In genomic region chr10:13282348-13282747, GRCh38 we compare ENCODE assay signal across 21 cellular contexts. TPM values are rescaled to one million over a fixed set of nuclear protein-coding genes. Genes with fewer than 3 reads are reported as not detected.
"Had no signal": no experiment of that assay in that cellular context is flagged by ENCODE, and none has a peak within 500 bp of the region (broad histone marks: within the 10 kb centered on the region; RNA-seq: fewer than 3 reads in every experiment).

No MANE protein-coding gene starts in this region.

RNA-seq across cellular contexts. Expression of gene UCMA, which starts 48.2 kb away (rescaled TPM):
- total RNA-seq: activated naive CD4-positive, alpha-beta T cell treated with anti-CD3 and anti-CD28 coated beads for 36 hours; activated naive CD4-positive, alpha-beta T cell treated with anti-CD3 and anti-CD28 coated beads, Interleukin-2, amount 50 U/mL, for 72 hours; activated naive CD8-positive, alpha-beta T cell treated with anti-CD3 and anti-CD28 coated beads for 36 hours; activated naive CD8-positive, alpha-beta T cell treated with anti-CD3 and anti-CD28 coated beads, Interleukin-2, amount 10 ng/mL, durations not matched to agents 7 days and 5 days; activated T-cell treated with anti-CD3 and anti-CD28 coated beads, Interleukin-2, amount 50 U/mL, for 4 hours; activated T-cell treated with anti-CD3 and anti-CD28 coated beads, Interleukin-2, amount 50 U/mL, for 72 hours; activated T-helper 1 cell treated with anti-CD3 and anti-CD28 coated beads, Interleukin-12 subunit alpha, Interleukin-12 subunit beta, Interleukin-2, Interleukin-4 antibody, amounts not matched to agents 30 ng/mL and 10 ng/mL and 1 ng/mL, durations not matched to agents 14 hours and 24 hours and 36 hours; activated T-helper 17 cell treated with anti-CD3 and anti-CD28 coated beads, Interleukin-2, amount 50 U/mL, for 72 hours; activated T-helper 2 cell treated with anti-CD3 and anti-CD28 coated beads, Interferon-gamma antibody, Interleukin-2, Interleukin-4, amounts not matched to agents 10 μg/mL and 5 μg/mL and 100 μg/mL, durations not matched to agents 14 hours and 24 hours and 36 hours; adrenal gland; aorta; ascending aorta; astrocyte; body of pancreas; breast epithelium; bronchial epithelial cell; cardiac muscle cell; cardiac septum; cerebellum; chondrocyte had no signal
- polyA plus RNA-seq: adipose tissue, adrenal gland, aorta, cardiac muscle cell had no signal
